13 cellular contexts compared by ENCODE assay signal in genomic region chr7:128444242-128444641, GRCh38. TPM values are rescaled to one million over a fixed set of nuclear protein-coding genes. Genes with fewer than 3 reads are reported as not detected.
A peak's percentile ranks its signal among the peaks of the same experiment; 100 is the strongest.
DNase-seq lines count a peak whose midpoint lies in the region; ATAC-seq, FAIRE-seq and TF ChIP-seq lines count a peak whose summit lies in the region.
"Had no signal": no experiment of that assay in that cellular context is flagged by ENCODE, and none has a peak within 500 bp of the region (broad histone marks: within the 10 kb centered on the region; RNA-seq: fewer than 3 reads in every experiment).

No MANE protein-coding gene starts in this region.

- no peak overlapping the region for H3K18ac ChIP-seq in H1 (ENCODE audit: extremely low read depth, low read length)

- DNase-seq in activated T-cell treated with anti-CD3 and anti-CD28 coated beads, Interleukin-2, amount 50 U/mL, for 72 hours = no peak
- no peak for DNase-seq in activated T-cell treated with anti-CD3 and anti-CD28 coated beads, Interleukin-2, amount 50 U/mL, for 1 hour
- DNase-seq in NCI-H526 (lab: John Stamatoyannopoulos, UW) (peak; percentile 37 to 65), H1 (ENCODE audit: low read depth in 1 of 2, low spot score in 2 of 2) (no peak), stomach (peak; percentile 53), neural progenitor cell (ENCODE audit: low spot score) (no peak), tibial nerve (ENCODE audit: low spot score in 2 of 2) (no peak)
- DNase-seq: activated CD4-positive, alpha-beta memory T cell treated with anti-CD3 and anti-CD28 coated beads, Interleukin-2, amount 10 ng/mL, durations not matched to agents 7 days and 5 days; activated naive CD4-positive, alpha-beta T cell treated with anti-CD3 and anti-CD28 coated beads for 36 hours had no signal

- H3K9me3 Mint-ChIP-seq in activated T-cell treated with anti-CD3 and anti-CD28 coated beads, Interleukin-2, amount 50 U/mL, for 72 hours = no peaks in the 10 kb centered on the region
- no peaks in the 10 kb centered on the region for H3K9me3 Mint-ChIP-seq in neural progenitor cell
- H3K9me3 Mint-ChIP-seq: activated CD4-positive, alpha-beta memory T cell treated with anti-CD3 and anti-CD28 coated beads, Interleukin-2, amount 10 ng/mL, durations not matched to agents 7 days and 5 days; activated naive CD4-positive, alpha-beta T cell treated with anti-CD3 and anti-CD28 coated beads for 36 hours; mesothelial cell of epicardium had no signal

- no peak for TF ChIP-seq EP300 in H1 (IDR thresholded peaks at IDR 0.05; ENCODE audit: borderline replicate concordance in 1 of 2, low read depth in 2 of 2, low read length in 2 of 2)
- TF ChIP-seq EP300 in stomach (IDR thresholded peaks at IDR 0.05) = no peak
- no peak for TF ChIP-seq EP300 in tibial nerve (IDR thresholded peaks at IDR 0.05)

- no peak overlapping the region for H4K5ac ChIP-seq in H1 (ENCODE audit: insufficient read length, low read depth, low read length)

- TF ChIP-seq RAD21 in H1 (IDR thresholded peaks at IDR 0.05 in 1 of 2, conservative IDR thresholded peaks at IDR 0.05 in 1 of 2; ENCODE audit: low read depth in 2 of 2, low read length in 2 of 2) = no peak

- CTCF ChIA-PET in H1 (lab: Charles Lee; ENCODE audit: partially characterized antibody) = interaction anchor here (0.6 to 25.2 kb wide), 8 partner anchors 10 to 917 kb away, joined by 3 to 477 read pairs (median 6); no protein-coding TSS in a partner anchor

- H4K8ac ChIP-seq in H1 (ENCODE audit: extremely low read depth, insufficient read depth, low read length) = no peak overlapping the region

- no peaks in the 10 kb centered on the region for H3K36me3 Mint-ChIP-seq in activated T-cell treated with anti-CD3 and anti-CD28 coated beads, Interleukin-2, amount 50 U/mL, for 72 hours (ENCODE audit: insufficient read depth in 2 of 2)
- no peaks in the 10 kb centered on the region for H3K36me3 Mint-ChIP-seq in neural progenitor cell
- H3K36me3 Mint-ChIP-seq: mesothelial cell of epicardium had no signal

- H3K27ac ChIP-seq in H1 (ENCODE audit: low read depth, low read length) (no peak overlapping the region), stomach (peak overlapping the region; percentile 5 to 80 (median 55)), neural progenitor cell (no peak overlapping the region), tibial nerve (no peak overlapping the region)
- H3K27ac ChIP-seq: prostate gland had no signal

- H3K4me2 ChIP-seq in H1 (ENCODE audit: insufficient read depth in 1 of 2, low read depth in 2 of 2, low read length in 2 of 2) (no peak overlapping the region), neural progenitor cell (no peak overlapping the region)

- peaks cover 32% of the 10 kb centered on the region for H3K4me1 Mint-ChIP-seq in activated T-cell treated with anti-CD3 and anti-CD28 coated beads, Interleukin-2, amount 50 U/mL, for 72 hours (ENCODE audit: low read depth)
- H3K4me1 Mint-ChIP-seq in neural progenitor cell = no peaks in the 10 kb centered on the region
- H3K4me1 Mint-ChIP-seq: activated CD4-positive, alpha-beta memory T cell treated with anti-CD3 and anti-CD28 coated beads, Interleukin-2, amount 10 ng/mL, durations not matched to agents 7 days and 5 days had no signal

- no peak overlapping the region for H3K9ac ChIP-seq in H1 (replicated peaks in 1 of 4; ENCODE audit: extremely low read depth in 1 of 4, low read depth in 3 of 4, low read length in 3 of 4)
- H3K9ac ChIP-seq in neural progenitor cell = no peak overlapping the region

- POLR2A ChIA-PET in H1 (lab: Charles Lee; ENCODE audit: partially characterized antibody) = interaction anchor here (0.8 to 3.5 kb wide), 3 partner anchors 11 to 15 kb away, joined by 3 to 18 read pairs (median 3); partner anchors contain the start of gene HILPDA

- peaks cover 5% of the 10 kb centered on the region for H3K27me3 Mint-ChIP-seq in activated T-cell treated with anti-CD3 and anti-CD28 coated beads, Interleukin-2, amount 50 U/mL, for 72 hours (ENCODE audit: low read depth)
- peaks cover 2% of the 10 kb centered on the region for H3K27me3 Mint-ChIP-seq in neural progenitor cell (ENCODE audit: insufficient read depth, low read depth)
- H3K27me3 Mint-ChIP-seq: activated CD4-positive, alpha-beta memory T cell treated with anti-CD3 and anti-CD28 coated beads, Interleukin-2, amount 10 ng/mL, durations not matched to agents 7 days and 5 days had no signal

- H4K20me1 ChIP-seq in H1 (replicated peaks in 1 of 2; ENCODE audit: control insufficient read depth in 1 of 2, insufficient read depth in 2 of 2, low read length in 2 of 2) = no peaks in the 10 kb centered on the region
- H4K20me1 ChIP-seq in neural progenitor cell (ENCODE audit: low read depth) = no peaks in the 10 kb centered on the region

- H4K91ac ChIP-seq in H1 (replicated peaks; ENCODE audit: insufficient read length, low read length) = no peak overlapping the region

- H3K9me3 ChIP-seq in H1 (ENCODE audit: insufficient read depth in 2 of 2, low read depth in 1 of 2, low read length in 1 of 2) = no peaks in the 10 kb centered on the region
- H3K9me3 ChIP-seq in stomach = no peaks in the 10 kb centered on the region
- H3K9me3 ChIP-seq in neural progenitor cell (ENCODE audit: low read depth) = no peaks in the 10 kb centered on the region
- no peaks in the 10 kb centered on the region for H3K9me3 ChIP-seq in tibial nerve
- H3K9me3 ChIP-seq: prostate gland had no signal

- no peak overlapping the region for H3K14ac ChIP-seq in H1 (ENCODE audit: insufficient read length)

- H3F3A ChIP-seq in neural progenitor cell (ENCODE audit: low read depth) = no peaks in the 10 kb centered on the region

- H3K4me3 Mint-ChIP-seq in activated T-cell treated with anti-CD3 and anti-CD28 coated beads, Interleukin-2, amount 50 U/mL, for 72 hours = no peak overlapping the region
- H3K4me3 Mint-ChIP-seq in neural progenitor cell = no peak overlapping the region
- H3K4me3 Mint-ChIP-seq: activated CD4-positive, alpha-beta memory T cell treated with anti-CD3 and anti-CD28 coated beads, Interleukin-2, amount 10 ng/mL, durations not matched to agents 7 days and 5 days; activated naive CD4-positive, alpha-beta T cell treated with anti-CD3 and anti-CD28 coated beads for 36 hours; mesothelial cell of epicardium had no signal

- no peak overlapping the region for H3K27ac Mint-ChIP-seq in activated T-cell treated with anti-CD3 and anti-CD28 coated beads, Interleukin-2, amount 50 U/mL, for 72 hours
- no peak overlapping the region for H3K27ac Mint-ChIP-seq in neural progenitor cell
- H3K27ac Mint-ChIP-seq: activated CD4-positive, alpha-beta memory T cell treated with anti-CD3 and anti-CD28 coated beads, Interleukin-2, amount 10 ng/mL, durations not matched to agents 7 days and 5 days; activated naive CD4-positive, alpha-beta T cell treated with anti-CD3 and anti-CD28 coated beads for 36 hours; mesothelial cell of epicardium had no signal

- no peak overlapping the region for H2BK15ac ChIP-seq in H1 (ENCODE audit: low read length)

- WGBS in H1 (ENCODE audit: extremely low coverage in 1 of 2, insufficient coverage in 1 of 2, insufficient read length in 1 of 2, insufficient replicate concordance in 2 of 2, low coverage in 1 of 2, low lambda C conversion rate in 2 of 2, missing lambda C conversion rate in 1 of 2), 2 experiments = 80% methylated on average over 4 of the region's 4 CpGs; no CpG with 5 or more reads in 1 of the 2 experiments
- 28 to 52% (median 48%) methylated on average over 4 of the region's 4 CpGs for WGBS in stomach, 5 donors
- WGBS in tibial nerve, 2 donors = 78% methylated on average over 3 to 4 of the region's 4 CpGs

- H3K4me3 ChIP-seq in H1 (ENCODE audit: extremely low read depth in 1 of 4, insufficient read depth in 2 of 4, low read depth in 3 of 4, low read length in 4 of 4) (no peak overlapping the region), stomach (no peak overlapping the region), neural progenitor cell (no peak overlapping the region), tibial nerve (no peak overlapping the region)
- H3K4me3 ChIP-seq: prostate gland had no signal

- H2BK12ac ChIP-seq in H1 (ENCODE audit: low read depth, low read length) = no peak overlapping the region

- TF ChIP-seq CTCF in H1 (IDR thresholded peaks at IDR 0.05; ENCODE audit: control extremely low read depth in 1 of 3, insufficient read depth in 1 of 3, low read depth in 1 of 3, low read length in 3 of 3) (no peak), stomach (IDR thresholded peaks at IDR 0.05) (no peak), neural progenitor cell (IDR thresholded peaks at IDR 0.05) (no peak), tibial nerve (IDR thresholded peaks at IDR 0.05) (no peak)

- H2AK5ac ChIP-seq in H1 (ENCODE audit: low read depth, low read length) = no peak overlapping the region

- intact Hi-C loops in stomach (cut with DNase I; ENCODE audit: low total_unique reads) = no loop called here

- TF ChIP-seq POLR2A in H1 (IDR thresholded peaks at IDR 0.05; ENCODE audit: control extremely low read depth in 1 of 2, low read depth in 2 of 2, low read length in 2 of 2) (no peak), stomach (IDR thresholded peaks at IDR 0.05) (no peak), tibial nerve (IDR thresholded peaks at IDR 0.05) (no peak)

- no peaks in the 10 kb centered on the region for H3K79me1 ChIP-seq in H1 (ENCODE audit: low read depth, low read length)

- H2BK20ac ChIP-seq in H1 (ENCODE audit: low read length) = no peak overlapping the region

- no peaks in the 10 kb centered on the region for H3K79me2 ChIP-seq in H1 (ENCODE audit: control insufficient read depth in 1 of 2, insufficient read depth in 2 of 2, low read length in 2 of 2)
- H3K79me2 ChIP-seq in neural progenitor cell (ENCODE audit: low read depth) = no peaks in the 10 kb centered on the region

- no peak overlapping the region for H3K56ac ChIP-seq in H1 (replicated peaks; ENCODE audit: insufficient read length, low read depth, low read length)

- H2BK5ac ChIP-seq in H1 (ENCODE audit: low read depth, low read length) = no peak overlapping the region

- H3K4me1 ChIP-seq in H1 (replicated peaks in 1 of 4; ENCODE audit: control insufficient read depth in 3 of 4, insufficient read depth in 4 of 4, low read length in 3 of 4) = no peaks in the 10 kb centered on the region
- H3K4me1 ChIP-seq in stomach = peaks cover 7 to 11% (median 10%) of the 10 kb centered on the region in 4 donors
- H3K4me1 ChIP-seq in neural progenitor cell = no peaks in the 10 kb centered on the region
- no peaks in the 10 kb centered on the region for H3K4me1 ChIP-seq in tibial nerve
- H3K4me1 ChIP-seq: prostate gland had no signal

- H3K27me3 ChIP-seq in H1 (replicated peaks in 1 of 4; ENCODE audit: control insufficient read depth in 3 of 4, extremely low read depth in 1 of 4, insufficient read depth in 3 of 4, low read length in 3 of 4) (no peaks in the 10 kb centered on the region), stomach (no peaks in the 10 kb centered on the region), neural progenitor cell (no peaks in the 10 kb centered on the region), tibial nerve (no peaks in the 10 kb centered on the region)

- ATAC-seq in activated T-cell treated with anti-CD3 and anti-CD28 coated beads, Interleukin-2, amount 50 U/mL, for 72 hours (replicated peaks in 1 of 2) = peak; percentile 69 to 73
- ATAC-seq in GM19455 (IDR thresholded peaks at IDR 0.05; ENCODE audit: unreplicated experiment) = no peak

- H3K23me2 ChIP-seq in H1 (ENCODE audit: low read depth, low read length) = no peaks in the 10 kb centered on the region

- no peak overlapping the region for H2BK120ac ChIP-seq in H1 (replicated peaks; ENCODE audit: low read depth, low read length)

- no peak overlapping the region for H3K23ac ChIP-seq in H1 (ENCODE audit: insufficient read length)

- no peaks in the 10 kb centered on the region for H3K36me3 ChIP-seq in H1 (ENCODE audit: control insufficient read depth in 2 of 4, insufficient read depth in 4 of 4, low read length in 3 of 4)
- H3K36me3 ChIP-seq in stomach = no peaks in the 10 kb centered on the region
- H3K36me3 ChIP-seq in neural progenitor cell = no peaks in the 10 kb centered on the region
- no peaks in the 10 kb centered on the region for H3K36me3 ChIP-seq in tibial nerve
- H3K36me3 ChIP-seq: prostate gland had no signal

- FAIRE-seq in H1 (lab: Jason Lieb, UNC) = no peak
- FAIRE-seq: RCC 7860 had no signal

- H2AFZ ChIP-seq in H1 (ENCODE audit: low read length) (0 out of 2 replicates have a peak overlapping the region, but pooled peaks have one; percentile 6), neural progenitor cell (replicated peaks) (no peak overlapping the region)

- H3K4ac ChIP-seq in H1 (replicated peaks; ENCODE audit: insufficient read length, low read depth, low read length) = no peak overlapping the region

RNA-seq across cellular contexts. Expression of gene HILPDA, which starts 11.4 kb away (rescaled TPM):
- 10 to 100 TPM; 42.7 to 59.9 TPM for total RNA-seq in activated T-cell treated with anti-CD3 and anti-CD28 coated beads, Interleukin-2, amount 50 U/mL, for 72 hours
- 33.9 and 35.6 TPM in 2 replicates for total RNA-seq in H1 (2021; fragmentation: NEBNext Ultra II Directional; extraction: Animal tissue kit (Norgen Biotek cat#: 25700))
- polyA plus RNA-seq in H1 (2011; rRNA removed) (59.5 and 80.0 TPM in 2 replicates), stomach (10 to 100 TPM in 2 of 3 donors, 1 to 10 TPM in 1; 8.1 to 25.8 (median 14.2) TPM)
- polyA plus RNA-seq in H1 (2011; cell fraction: cytosol; rRNA removed) = 67.1 TPM
- 40.9 TPM for polyA plus RNA-seq in H1 (2011; cell fraction: nucleus; rRNA removed)
- 37.8 to 39.9 TPM (median 38.9 TPM) in 4 replicates for polyA plus RNA-seq in H1 (2012, experiment 1 of 2)
- polyA plus RNA-seq in H1 (2012, experiment 2 of 2) = 48.3 TPM
- polyA plus RNA-seq in H1 (2013, experiment 1 of 2) = 28.9 TPM
- 29.1 TPM for polyA plus RNA-seq in H1 (2013, experiment 2 of 2)
- polyA minus RNA-seq in H1 (2011; rRNA and poly(A)+ RNA removed) = 70.0 and 77.4 TPM in 2 replicates
- polyA minus RNA-seq in H1 (2011; cell fraction: cytosol; rRNA and poly(A)+ RNA removed) = 20.9 TPM
- polyA minus RNA-seq in H1 (2011; cell fraction: nucleus; rRNA and poly(A)+ RNA removed) = 81.1 TPM
- total RNA-seq in stomach (10 to 100 TPM in 1 of 5 donors, 1 to 10 TPM in 2, under 1 TPM in 1, not detected in 1; 0.45 to 38.2 (median 2.3) TPM), neural progenitor cell (ENCODE audit: low replicate concordance) (53.9 and 70.1 TPM in 2 replicates), tibial nerve (10 to 100 TPM; 32.4 to 64.2 (median 38.3) TPM)

RNA-seq across cellular contexts. Expression of gene METTL2B, which starts 32.3 kb away (rescaled TPM):
- 10 to 100 TPM; 33.9 to 35.9 TPM for total RNA-seq in activated T-cell treated with anti-CD3 and anti-CD28 coated beads, Interleukin-2, amount 50 U/mL, for 72 hours
- 42.6 and 43.5 TPM in 2 replicates for total RNA-seq in H1 (2021; fragmentation: NEBNext Ultra II Directional; extraction: Animal tissue kit (Norgen Biotek cat#: 25700))
- polyA plus RNA-seq in H1 (2011; rRNA removed) = 13.1 and 14.6 TPM in 2 replicates
- 21.6 TPM for polyA plus RNA-seq in H1 (2011; cell fraction: cytosol; rRNA removed)
- 15.4 TPM for polyA plus RNA-seq in H1 (2011; cell fraction: nucleus; rRNA removed)
- 19.3 to 28.0 TPM (median 23.9 TPM) in 4 replicates for polyA plus RNA-seq in H1 (2012, experiment 1 of 2)
- 17.5 TPM for polyA plus RNA-seq in H1 (2012, experiment 2 of 2)
- 27.8 TPM for polyA plus RNA-seq in H1 (2013, experiment 1 of 2)
- 32.9 TPM for polyA plus RNA-seq in H1 (2013, experiment 2 of 2)
- polyA minus RNA-seq in H1 (2011; rRNA and poly(A)+ RNA removed) = 28.7 and 29.5 TPM in 2 replicates
- polyA minus RNA-seq in H1 (2011; cell fraction: cytosol; rRNA and poly(A)+ RNA removed) = 17.7 TPM
- 43.8 TPM for polyA minus RNA-seq in H1 (2011; cell fraction: nucleus; rRNA and poly(A)+ RNA removed)
- total RNA-seq in stomach = 10 to 100 TPM; 10.3 to 21.5 (median 12.5) TPM
- polyA plus RNA-seq in stomach = 10 to 100 TPM in 2 of 3 donors, 1 to 10 TPM in 1; 7.8 to 12.8 (median 11.7) TPM
- total RNA-seq in neural progenitor cell (ENCODE audit: low replicate concordance) = 43.1 and 50.1 TPM in 2 replicates
- 10 to 100 TPM; 21.6 to 27.9 (median 24.1) TPM for total RNA-seq in tibial nerve

RNA-seq across cellular contexts. Expression of gene IMPDH1, which starts 34.5 kb away (rescaled TPM):
- 10 to 100 TPM; 39.5 to 41.3 TPM for total RNA-seq in activated T-cell treated with anti-CD3 and anti-CD28 coated beads, Interleukin-2, amount 50 U/mL, for 72 hours
- total RNA-seq in H1 (2021; fragmentation: NEBNext Ultra II Directional; extraction: Animal tissue kit (Norgen Biotek cat#: 25700)) = 44.0 and 45.8 TPM in 2 replicates
- polyA plus RNA-seq in H1 (2011; rRNA removed) (45.8 and 65.7 TPM in 2 replicates), stomach (10 to 100 TPM; 32.7 to 72.3 (median 59.7) TPM)
- 43.6 TPM for polyA plus RNA-seq in H1 (2011; cell fraction: cytosol; rRNA removed)
- polyA plus RNA-seq in H1 (2011; cell fraction: nucleus; rRNA removed) = 114 TPM
- 25.6 to 53.4 TPM (median 41.9 TPM) in 4 replicates for polyA plus RNA-seq in H1 (2012, experiment 1 of 2)
- polyA plus RNA-seq in H1 (2012, experiment 2 of 2) = 34.0 TPM
- polyA plus RNA-seq in H1 (2013, experiment 1 of 2) = 24.3 TPM
- 24.7 TPM for polyA plus RNA-seq in H1 (2013, experiment 2 of 2)
- polyA minus RNA-seq in H1 (2011; rRNA and poly(A)+ RNA removed) = 45.8 and 49.4 TPM in 2 replicates
- polyA minus RNA-seq in H1 (2011; cell fraction: cytosol; rRNA and poly(A)+ RNA removed) = 24.7 TPM
- 44.8 TPM for polyA minus RNA-seq in H1 (2011; cell fraction: nucleus; rRNA and poly(A)+ RNA removed)
- total RNA-seq in stomach (100 to 1,000 TPM in 2 of 5 donors, 10 to 100 TPM in 3; 45.5 to 188 (median 94.4) TPM), neural progenitor cell (ENCODE audit: low replicate concordance) (17.0 and 30.8 TPM in 2 replicates), tibial nerve (100 to 1,000 TPM in 1 of 4 donors, 10 to 100 TPM in 3; 50.2 to 102 (median 74.0) TPM)

Comparison
In these comparisons a context has a peak if more than half of its experiments do, and no peak if none do; other contexts are left out.
1. DNase-seq: peak in NCI-H526 (2 of 2) and stomach (single experiment); none in activated T-cell treated with anti-CD3 and anti-CD28 coated beads, Interleukin-2, amount 50 U/mL, for 72 hours (0 of 2), activated T-cell treated with anti-CD3 and anti-CD28 coated beads, Interleukin-2, amount 50 U/mL, for 1 hour (single experiment), H1 (0 of 2), neural progenitor cell (single experiment) and tibial nerve (0 of 2).
2. H3K27ac ChIP-seq: peak in stomach (5 of 5); none in H1 (single experiment), neural progenitor cell (single experiment) and tibial nerve (0 of 4).